In genomic region chr15:22148109-22148508, GRCh38 we compare ENCODE assay signal across 8 cellular contexts.
A peak's percentile ranks its signal among the peaks of the same experiment; 100 is the strongest.
DNase-seq lines count a peak whose midpoint lies in the region; ATAC-seq lines count a peak whose summit lies in the region.
"Not testable (repeated sequence)": the region's sequence is repeated elsewhere in the genome, so short reads cannot be mapped to it uniquely, and the experiment has no call there.

No MANE protein-coding gene starts in this region.

- H3K36me3 Mint-ChIP-seq in activated naive CD4-positive, alpha-beta T cell treated with anti-CD3 and anti-CD28 coated beads, Interleukin-2, amount 50 U/mL, for 72 hours; stimulated activated effector memory CD8-positive, alpha-beta T cell treated with anti-CD3 and anti-CD28 coated beads, Interleukin-12 subunit alpha, Interleukin-12 subunit beta, amount 100 ng/mL, for 72 hours: not testable (repeated sequence)

- not testable (repeated sequence) for H3K4me3 Mint-ChIP-seq in stimulated activated effector memory CD8-positive, alpha-beta T cell treated with anti-CD3 and anti-CD28 coated beads, Interleukin-12 subunit alpha, Interleukin-12 subunit beta, amount 100 ng/mL, for 72 hours

- not testable (repeated sequence) for H3K4me1 Mint-ChIP-seq in stimulated activated effector memory CD8-positive, alpha-beta T cell treated with anti-CD3 and anti-CD28 coated beads, Interleukin-12 subunit alpha, Interleukin-12 subunit beta, amount 100 ng/mL, for 72 hours

- DNase-seq in activated naive CD4-positive, alpha-beta T cell treated with anti-CD3 and anti-CD28 coated beads, Interleukin-2, amount 50 U/mL, for 72 hours (ENCODE audit: low spot score in 2 of 2); stimulated activated effector memory CD8-positive, alpha-beta T cell treated with anti-CD3 and anti-CD28 coated beads, Interleukin-12 subunit alpha, Interleukin-12 subunit beta, amount 100 ng/mL, for 72 hours (ENCODE audit: low spot score in 2 of 2): not testable (repeated sequence)

- peak; percentile 97 for ATAC-seq in GM18511 (IDR thresholded peaks at IDR 0.05; ENCODE audit: unreplicated experiment)
- peak; percentile 98 for ATAC-seq in GM19351 (IDR thresholded peaks at IDR 0.05; ENCODE audit: unreplicated experiment)
- ATAC-seq in GM21528 (IDR thresholded peaks at IDR 0.05; ENCODE audit: low FRiP score, unreplicated experiment) = peak; percentile 79
- peak; percentile 80 for ATAC-seq in HG02840 (IDR thresholded peaks at IDR 0.05; ENCODE audit: low FRiP score, unreplicated experiment)
- ATAC-seq in HG03103 (IDR thresholded peaks at IDR 0.05; ENCODE audit: low read depth, unreplicated experiment) = peak; percentile 97
- peak; percentile 79 for ATAC-seq in HG03521 (IDR thresholded peaks at IDR 0.05; ENCODE audit: unreplicated experiment)
- peak; percentile 94 to 100 for ATAC-seq in activated naive CD4-positive, alpha-beta T cell treated with anti-CD3 and anti-CD28 coated beads, Interleukin-2, amount 50 U/mL, for 72 hours
- peak; percentile 94 for ATAC-seq in stimulated activated effector memory CD8-positive, alpha-beta T cell treated with anti-CD3 and anti-CD28 coated beads, Interleukin-12 subunit alpha, Interleukin-12 subunit beta, amount 100 ng/mL, for 72 hours

- not testable (repeated sequence) for H3K9me3 Mint-ChIP-seq in activated naive CD4-positive, alpha-beta T cell treated with anti-CD3 and anti-CD28 coated beads, Interleukin-2, amount 50 U/mL, for 72 hours; stimulated activated effector memory CD8-positive, alpha-beta T cell treated with anti-CD3 and anti-CD28 coated beads, Interleukin-12 subunit alpha, Interleukin-12 subunit beta, amount 100 ng/mL, for 72 hours

- not testable (repeated sequence) for H3K27ac Mint-ChIP-seq in activated naive CD4-positive, alpha-beta T cell treated with anti-CD3 and anti-CD28 coated beads, Interleukin-2, amount 50 U/mL, for 72 hours; stimulated activated effector memory CD8-positive, alpha-beta T cell treated with anti-CD3 and anti-CD28 coated beads, Interleukin-12 subunit alpha, Interleukin-12 subunit beta, amount 100 ng/mL, for 72 hours
